Comparison of ENCODE assay signal across 1 cellular context in the genomic region with DNA sequence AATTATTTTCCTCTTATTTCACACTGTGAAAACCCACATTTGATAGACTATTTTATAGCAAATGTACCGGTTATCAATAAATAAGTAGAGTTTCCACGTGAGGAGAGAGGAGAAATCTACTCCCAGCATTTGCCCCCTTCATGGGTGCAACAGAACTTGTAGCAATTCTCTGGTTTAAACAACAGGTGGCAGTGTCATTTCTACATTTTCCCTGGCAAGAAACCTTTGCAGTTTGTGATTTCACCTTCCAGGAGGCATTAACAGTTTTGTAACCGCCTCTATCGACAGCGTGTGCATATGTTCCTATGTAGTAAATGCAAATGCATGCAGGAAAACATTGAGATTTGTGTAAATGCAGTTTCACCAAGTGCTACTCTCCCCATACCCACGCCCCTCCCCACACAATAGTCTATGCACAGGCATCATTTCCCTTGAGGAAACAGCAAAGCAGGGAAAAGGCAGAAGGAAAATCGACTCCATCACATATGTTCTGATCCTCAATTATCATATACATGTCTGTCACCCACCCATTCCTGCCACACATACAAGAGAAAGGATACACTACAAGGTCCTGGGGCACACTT.
TF ChIP-seq lines count a peak whose summit lies in the region.

No MANE protein-coding gene starts in this region.

TF ChIP-seq in GM23338, 12 proteins besides CTCF, POLR2A, EP300 and RAD21 (continued from another document):
- TF ChIP-seq, protein P1, sequence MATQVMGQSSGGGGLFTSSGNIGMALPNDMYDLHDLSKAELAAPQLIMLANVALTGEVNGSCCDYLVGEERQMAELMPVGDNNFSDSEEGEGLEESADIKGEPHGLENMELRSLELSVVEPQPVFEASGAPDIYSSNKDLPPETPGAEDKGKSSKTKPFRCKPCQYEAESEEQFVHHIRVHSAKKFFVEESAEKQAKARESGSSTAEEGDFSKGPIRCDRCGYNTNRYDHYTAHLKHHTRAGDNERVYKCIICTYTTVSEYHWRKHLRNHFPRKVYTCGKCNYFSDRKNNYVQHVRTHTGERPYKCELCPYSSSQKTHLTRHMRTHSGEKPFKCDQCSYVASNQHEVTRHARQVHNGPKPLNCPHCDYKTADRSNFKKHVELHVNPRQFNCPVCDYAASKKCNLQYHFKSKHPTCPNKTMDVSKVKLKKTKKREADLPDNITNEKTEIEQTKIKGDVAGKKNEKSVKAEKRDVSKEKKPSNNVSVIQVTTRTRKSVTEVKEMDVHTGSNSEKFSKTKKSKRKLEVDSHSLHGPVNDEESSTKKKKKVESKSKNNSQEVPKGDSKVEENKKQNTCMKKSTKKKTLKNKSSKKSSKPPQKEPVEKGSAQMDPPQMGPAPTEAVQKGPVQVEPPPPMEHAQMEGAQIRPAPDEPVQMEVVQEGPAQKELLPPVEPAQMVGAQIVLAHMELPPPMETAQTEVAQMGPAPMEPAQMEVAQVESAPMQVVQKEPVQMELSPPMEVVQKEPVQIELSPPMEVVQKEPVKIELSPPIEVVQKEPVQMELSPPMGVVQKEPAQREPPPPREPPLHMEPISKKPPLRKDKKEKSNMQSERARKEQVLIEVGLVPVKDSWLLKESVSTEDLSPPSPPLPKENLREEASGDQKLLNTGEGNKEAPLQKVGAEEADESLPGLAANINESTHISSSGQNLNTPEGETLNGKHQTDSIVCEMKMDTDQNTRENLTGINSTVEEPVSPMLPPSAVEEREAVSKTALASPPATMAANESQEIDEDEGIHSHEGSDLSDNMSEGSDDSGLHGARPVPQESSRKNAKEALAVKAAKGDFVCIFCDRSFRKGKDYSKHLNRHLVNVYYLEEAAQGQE (IDR thresholded peaks at IDR 0.05; ENCODE audit: unreplicated experiment): no peak
